ENCODE assay signal across 23 cellular contexts in the genomic region with DNA sequence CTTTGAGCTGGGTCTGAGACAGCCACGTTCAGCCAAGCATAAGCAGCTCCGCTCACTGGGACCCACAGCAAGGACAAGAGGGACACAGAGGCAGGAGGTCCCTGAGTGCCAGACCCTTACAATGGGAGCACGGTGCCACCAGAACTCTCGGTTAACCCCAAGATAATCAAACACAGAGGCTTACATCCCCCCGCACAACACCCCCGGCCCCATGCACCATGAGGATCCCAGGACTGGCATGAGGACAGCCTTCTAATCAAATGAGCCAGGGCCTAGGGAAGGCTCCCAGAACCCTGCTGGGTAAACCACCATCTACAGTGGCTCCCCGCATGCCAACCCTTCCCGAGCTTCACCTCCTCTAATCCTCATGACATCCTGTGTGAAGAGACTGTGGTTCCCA. TPM values are rescaled to one million over a fixed set of nuclear protein-coding genes. Genes with fewer than 3 reads are reported as not detected.
"Had no signal": no experiment of that assay in that cellular context is flagged by ENCODE, and none has a peak within 500 bp of the region (broad histone marks: within the 10 kb centered on the region; RNA-seq: fewer than 3 reads in every experiment).

No MANE protein-coding gene starts in this region.

- H3K27me3 ChIP-seq: adrenal gland had no signal

- DNase-seq: activated CD4-positive, alpha-beta T cell treated with anti-CD3 and anti-CD28 coated beads for 4 hours; activated CD8-positive, alpha-beta memory T cell treated with anti-CD3 and anti-CD28 coated beads, Interleukin-2, amount 50 U/mL, for 48 hours; activated CD8-positive, alpha-beta T cell treated with anti-CD3 and anti-CD28 coated beads, Interleukin-2, amount 10 ng/mL, durations not matched to agents 7 days and 5 days; activated naive CD4-positive, alpha-beta T cell treated with anti-CD3 and anti-CD28 coated beads, Interleukin-2, amount 50 U/mL, for 16 hours; activated naive CD8-positive, alpha-beta T cell treated with anti-CD3 and anti-CD28 coated beads, Interleukin-2, amount 10 ng/mL, durations not matched to agents 7 days and 5 days; activated T-cell treated with anti-CD3 and anti-CD28 coated beads, Interleukin-2, amount 50 U/mL, for 1 hour; adrenal gland; anterior cingulate cortex; central memory CD4-positive, alpha-beta T cell; KG1; NCI-H1048; NCI-H1694; NCI-H2029; NCI-H345; NCI-H510A; NCI-H526 treated with DMSO at 0.1 percent for 48 hours; NCI-H82; T-helper 1 cell had no signal

- ATAC-seq: activated CD4-positive, CD25-positive, alpha-beta regulatory T cell treated with anti-CD3 and anti-CD28 coated beads, Interleukin-2, amount 50 U/mL, for 24 hours; activated CD8-positive, alpha-beta T cell treated with anti-CD3 and anti-CD28 coated beads, Interleukin-2, amount 10 ng/mL, durations not matched to agents 7 days and 5 days had no signal

- H3K27ac ChIP-seq: adrenal gland, SK-N-MC, VCaP had no signal

- H3K36me3 ChIP-seq: adrenal gland had no signal

- H3K9me3 ChIP-seq: adrenal gland had no signal

- H3K4me1 ChIP-seq: adrenal gland had no signal

- H3K4me3 ChIP-seq: adrenal gland, SK-N-MC had no signal

RNA-seq across cellular contexts. Expression of gene GFPT2, which starts 7.4 kb away (rescaled TPM):
- total RNA-seq: OCI-LY7; T-helper 2 cell treated with Interferon-gamma antibody and Interleukin-4, amounts not matched to agents 100 ng/mL and 5 ng/mL, for 36 hours had no signal
